ENCODE assay signal across 9 cellular contexts in genomic region chr11:57513446-57513795, GRCh38. TPM values are rescaled to one million over a fixed set of nuclear protein-coding genes. Genes with fewer than 3 reads are reported as not detected.
DNase-seq lines count a peak whose midpoint lies in the region; ATAC-seq, FAIRE-seq and TF ChIP-seq lines count a peak whose summit lies in the region.
"Had no signal": no experiment of that assay in that cellular context is flagged by ENCODE, and none has a peak within 500 bp of the region (broad histone marks: within the 10 kb centered on the region; RNA-seq: fewer than 3 reads in every experiment).

No MANE protein-coding gene starts in this region.

- H4K20me1 ChIP-seq in K562 (replicated peaks; ENCODE audit: control insufficient read depth, insufficient read depth, low read length) = no peaks in the 10 kb centered on the region

- no peak for TF ChIP-seq EP300 in K562 (IDR thresholded peaks at IDR 0.05; ENCODE audit: low read length)

- peaks cover 6% of the 10 kb centered on the region; the same call in 1 of the 2 replicates for H3K4me1 ChIP-seq in ES-I3 (ENCODE audit: insufficient read depth, low read length)
- peaks cover 21 to 31% of the 10 kb centered on the region in 2 experiments; a peak in 4 of 5 replicates for H3K4me1 ChIP-seq in K562 (replicated peaks in 1 of 2; ENCODE audit: control insufficient read depth in 2 of 2, insufficient read depth in 2 of 2, low read length in 2 of 2)

- in situ Hi-C loops in K562 (cut with MboI) = no loop called here

- peak overlapping the region; percentile 49; the same call in 2 of the 3 replicates for H3K27ac ChIP-seq in K562 (ENCODE audit: extremely low read depth, low read depth, low read length)

- peak overlapping the region; percentile 88 for H3K4me3 ChIP-seq in K562

- H3K36me3 Mint-ChIP-seq in IgD-negative memory B cell (peaks cover 2% of the 10 kb centered on the region), neural crest cell (ENCODE audit: low read depth) (no peaks in the 10 kb centered on the region)

- H3K4me3 Mint-ChIP-seq in IgD-negative memory B cell (peak overlapping the region; percentile 68 to 99 (median 82)), neural crest cell (peak overlapping the region; percentile 86)

- no peaks in the 10 kb centered on the region for H3K27me3 Mint-ChIP-seq in IgD-negative memory B cell
- H3K27me3 Mint-ChIP-seq in neural crest cell (ENCODE audit: low read depth) = peaks cover 62% of the 10 kb centered on the region

- H3K9me3 Mint-ChIP-seq in IgD-negative memory B cell = no peaks in the 10 kb centered on the region
- H3K9me3 Mint-ChIP-seq in neural crest cell = no peaks in the 10 kb centered on the region

- H3K9me1 ChIP-seq in K562 (ENCODE audit: control insufficient read depth, insufficient read depth, low read length) = no peaks in the 10 kb centered on the region

- ATAC-seq in K562 (peak; percentile 3; the same call in 2 of the 3 replicates), GM21526 (IDR thresholded peaks at IDR 0.05; ENCODE audit: low FRiP score, unreplicated experiment) (no peak)

- no peaks in the 10 kb centered on the region for H3K9me3 ChIP-seq in ES-I3 (ENCODE audit: control insufficient read depth, insufficient read depth, low read length)
- H3K9me3 ChIP-seq in K562 (replicated peaks; ENCODE audit: control insufficient read depth, insufficient read depth, low read depth, low read length) = no peaks in the 10 kb centered on the region

- CTCF ChIA-PET in K562 (lab: Yijun Ruan, JAX; ENCODE audit: low intra/inter-chr PET ratio) = no interaction called here

- POLR2A ChIA-PET in K562 (lab: Yijun Ruan, JAX) = interaction anchor here (0.5 to 2.2 kb wide), 6 partner anchors 9 to 89 kb away, joined by 3 to 7 read pairs (median 6); no protein-coding TSS in a partner anchor

- no peaks in the 10 kb centered on the region for H3K36me3 ChIP-seq in ES-I3 (ENCODE audit: insufficient read depth, low read length)
- peaks cover 23% of the 10 kb centered on the region; the same call in 2 of the 3 replicates for H3K36me3 ChIP-seq in K562 (ENCODE audit: control insufficient read depth, insufficient read depth, low read length)

- H3K4me1 Mint-ChIP-seq in IgD-negative memory B cell = peaks cover 6 to 22% (median 15%) of the 10 kb centered on the region in 3 donors
- H3K4me1 Mint-ChIP-seq in neural crest cell = peaks cover 12% of the 10 kb centered on the region

- intact Hi-C loops in K562 (cut with micrococcal nuclease) = no loop called here

- H2AFZ ChIP-seq in K562 (ENCODE audit: low read depth, low read length) = no peak overlapping the region

- no peaks in the 10 kb centered on the region for H3K27me3 ChIP-seq in K562 (ENCODE audit: control insufficient read depth in 2 of 2, insufficient read depth in 2 of 2, low read length in 2 of 2)

- no peak overlapping the region for H3K27ac Mint-ChIP-seq in IgD-negative memory B cell
- H3K27ac Mint-ChIP-seq in neural crest cell (ENCODE audit: unreplicated experiment) = no peak overlapping the region

- no peak for TF ChIP-seq RAD21 in K562 (CRISPR knock-in tag; conservative IDR thresholded peaks at IDR 0.05 in 1 of 2, IDR thresholded peaks at IDR 0.05 in 1 of 2)

- BruUV-seq in K562 (replicated peaks; lab: Mats Ljungman, UMichigan) = TSS peak; percentile 44

- DNase-seq in K562 (ENCODE audit: extremely low read depth in 1 of 4, low spot score in 3 of 4) = no peak
- DNase-seq in neural crest cell (ENCODE audit: low read depth, low spot score) = no peak
- DNase-seq in stimulated activated naive CD4-positive, alpha-beta T cell treated with Interleukin-2 at 50 U/mL for 16 hours (lab: John Stamatoyannopoulos, UW) = no peak
- DNase-seq in central memory CD4-positive, alpha-beta T cell = no peak

- peak overlapping the region; percentile 58 for H3K9ac ChIP-seq in ES-I3 (ENCODE audit: low read depth, low read length)
- peak overlapping the region; percentile 89 to 90 for H3K9ac ChIP-seq in K562 (ENCODE audit: insufficient read depth in 1 of 2, low read depth in 2 of 2, low read length in 2 of 2)

- TF ChIP-seq POLR2A in K562 (conservative IDR thresholded peaks at IDR 0.05) = no peak

- no peak for TF ChIP-seq CTCF in K562 (IDR thresholded peaks at IDR 0.05 in 2 of 3, conservative IDR thresholded peaks at IDR 0.05 in 1 of 3; ENCODE audit: insufficient read depth in 2 of 3, low read depth in 1 of 3, low read length in 3 of 3)
- no peak for TF ChIP-seq CTCF in neural crest cell (conservative IDR thresholded peaks at IDR 0.05)

- peak overlapping the region; percentile 88 for H3K4me2 ChIP-seq in K562 (ENCODE audit: insufficient read depth, low read length)

- no peak for FAIRE-seq in K562 (lab: Jason Lieb, UNC)

- peaks cover 49% of the 10 kb centered on the region for H3K79me2 ChIP-seq in K562 (ENCODE audit: control insufficient read depth, insufficient read depth, low read length)

- 0% methylated on average over 1 of the region's 1 CpG for WGBS in K562 (ENCODE audit: insufficient coverage, low coverage, missing lambda C conversion rate)

RNA-seq across cellular contexts. Expression of gene SLC43A1, which starts 2.1 kb away (rescaled TPM):
- polyA plus RNA-seq in IgD-negative memory B cell = 7.2 TPM
- total RNA-seq in K562 (2011; cell fraction: chromatin; rRNA removed; ENCODE audit: low replicate concordance) = 70.0 and 187 TPM in 2 replicates
- total RNA-seq in K562 (2011; cell fraction: nucleolus; rRNA removed) = 140 and 142 TPM in 2 replicates
- total RNA-seq in K562 (2011; cell fraction: nucleoplasm; rRNA removed) = 97.5 and 106 TPM in 2 replicates
- total RNA-seq in K562 (2014; rRNA removed) = 32.0 and 36.4 TPM in 2 replicates
- 14.8 and 17.3 TPM in 2 replicates for total RNA-seq in K562 (2014; rRNA removed; fragmentation: Illumina TruSeq; extraction: Trizol)
- 16.1 and 17.8 TPM in 2 replicates for total RNA-seq in K562 (2015; rRNA removed; fragmentation: Illumina TruSeq; extraction: Trizol)
- 41.8 and 42.9 TPM in 2 replicates for total RNA-seq in K562 (2021)
- 24.6 and 30.6 TPM in 2 replicates for polyA plus RNA-seq in K562 (2011; rRNA removed)
- polyA plus RNA-seq in K562 (2011; cell fraction: cytosol; rRNA removed) = 32.9 and 51.5 TPM in 2 replicates
- polyA plus RNA-seq in K562 (2011; cell fraction: nucleus; rRNA removed) = 72.6 and 94.2 TPM in 2 replicates
- polyA plus RNA-seq in K562 (2012) = 24.9 and 86.3 TPM in 2 replicates
- 33.4 and 37.3 TPM in 2 replicates for polyA plus RNA-seq in K562 (2014; fragmentation: Illumina TruSeq; extraction: Trizol)
- 1 to 10 TPM; 2.6 to 3.8 TPM for polyA plus RNA-seq in K562 (2014; fragmentation: Nextera tagmentation; extraction: Ambion mirVana)
- polyA plus RNA-seq in K562 (2014; rRNA removed) = 29.9 and 30.6 TPM in 2 replicates
- polyA minus RNA-seq in K562 (2011; rRNA and poly(A)+ RNA removed) = 23.7 and 32.9 TPM in 2 replicates
- polyA minus RNA-seq in K562 (2011; cell fraction: cytosol; rRNA and poly(A)+ RNA removed) = 24.3 and 29.1 TPM in 2 replicates
- polyA minus RNA-seq in K562 (2011; cell fraction: nucleus; rRNA and poly(A)+ RNA removed) = 38.5 and 48.2 TPM in 2 replicates
- total RNA-seq in neural crest cell = 4.5 and 4.7 TPM in 2 replicates

RNA-seq across cellular contexts. Expression of gene TIMM10, which starts 17.1 kb away (rescaled TPM):
- polyA plus RNA-seq in IgD-negative memory B cell (63.5 TPM), K562 (2011; rRNA removed) (133 and 155 TPM in 2 replicates), K562 (2014; fragmentation: Illumina TruSeq; extraction: Trizol) (158 and 183 TPM in 2 replicates), K562 (2014; fragmentation: Nextera tagmentation; extraction: Ambion mirVana) (100 to 1,000 TPM; 493 to 553 TPM), K562 (2014; rRNA removed) (199 and 222 TPM in 2 replicates)
- 16.6 and 31.9 TPM in 2 replicates for total RNA-seq in K562 (2011; cell fraction: chromatin; rRNA removed; ENCODE audit: low replicate concordance)
- 45.1 and 48.4 TPM in 2 replicates for total RNA-seq in K562 (2011; cell fraction: nucleolus; rRNA removed)
- total RNA-seq in K562 (2011; cell fraction: nucleoplasm; rRNA removed) = 37.1 and 40.2 TPM in 2 replicates
- total RNA-seq in K562 (2014; rRNA removed) (172 and 189 TPM in 2 replicates), K562 (2014; rRNA removed; fragmentation: Illumina TruSeq; extraction: Trizol) (86.1 and 109 TPM in 2 replicates), K562 (2015; rRNA removed; fragmentation: Illumina TruSeq; extraction: Trizol) (119 and 130 TPM in 2 replicates), K562 (2021) (159 and 166 TPM in 2 replicates), neural crest cell (103 and 108 TPM in 2 replicates)
- polyA plus RNA-seq in K562 (2011; cell fraction: cytosol; rRNA removed) = 183 and 188 TPM in 2 replicates
- polyA plus RNA-seq in K562 (2011; cell fraction: nucleus; rRNA removed) = 68.3 and 76.8 TPM in 2 replicates
- polyA plus RNA-seq in K562 (2012) = 64.2 and 162 TPM in 2 replicates
- polyA minus RNA-seq in K562 (2011; rRNA and poly(A)+ RNA removed) = 67.5 and 72.6 TPM in 2 replicates
- 17.3 and 37.4 TPM in 2 replicates for polyA minus RNA-seq in K562 (2011; cell fraction: cytosol; rRNA and poly(A)+ RNA removed)
- polyA minus RNA-seq in K562 (2011; cell fraction: nucleus; rRNA and poly(A)+ RNA removed) = 13.5 and 21.9 TPM in 2 replicates

RNA-seq across cellular contexts. Expression of gene SMTNL1, which starts 24.0 kb away (rescaled TPM):
- 0.14 TPM for polyA plus RNA-seq in IgD-negative memory B cell
- total RNA-seq in K562 (2011; cell fraction: chromatin; rRNA removed; ENCODE audit: low replicate concordance) = not detected in 2 replicates
- total RNA-seq in K562 (2011; cell fraction: nucleolus; rRNA removed) = not detected in 2 replicates
- not detected in 2 replicates for total RNA-seq in K562 (2011; cell fraction: nucleoplasm; rRNA removed)
- total RNA-seq in K562 (2014; rRNA removed) = not detected in 2 replicates
- not detected in 2 replicates for total RNA-seq in K562 (2014; rRNA removed; fragmentation: Illumina TruSeq; extraction: Trizol)
- not detected in 2 replicates for total RNA-seq in K562 (2015; rRNA removed; fragmentation: Illumina TruSeq; extraction: Trizol)
- not detected in 2 replicates for total RNA-seq in K562 (2021)
- polyA plus RNA-seq in K562 (2011; rRNA removed) = not detected in 2 replicates
- polyA plus RNA-seq in K562 (2011; cell fraction: cytosol; rRNA removed) = not detected in 2 replicates
- not detected in 2 replicates for polyA plus RNA-seq in K562 (2011; cell fraction: nucleus; rRNA removed)
- 0.30 TPM in 1 of 2 replicates, not detected in the other for polyA plus RNA-seq in K562 (2012)
- not detected in 2 replicates for polyA plus RNA-seq in K562 (2014; fragmentation: Illumina TruSeq; extraction: Trizol)
- not detected for polyA plus RNA-seq in K562 (2014; fragmentation: Nextera tagmentation; extraction: Ambion mirVana)
- polyA plus RNA-seq in K562 (2014; rRNA removed) = not detected in 2 replicates
- not detected in 2 replicates for polyA minus RNA-seq in K562 (2011; rRNA and poly(A)+ RNA removed)
- polyA minus RNA-seq in K562 (2011; cell fraction: cytosol; rRNA and poly(A)+ RNA removed) = not detected in 2 replicates
- not detected in 2 replicates for polyA minus RNA-seq in K562 (2011; cell fraction: nucleus; rRNA and poly(A)+ RNA removed)
- not detected in 2 replicates for total RNA-seq in neural crest cell
- total RNA-seq: cardiac septum, temporal lobe had no signal

RNA-seq across cellular contexts. Expression of gene RTN4RL2, which starts 53.1 kb away (rescaled TPM):
- 0.14 TPM for polyA plus RNA-seq in IgD-negative memory B cell
- not detected in 2 replicates for total RNA-seq in K562 (2011; cell fraction: chromatin; rRNA removed; ENCODE audit: low replicate concordance)
- 0.50 and 0.53 TPM in 2 replicates for total RNA-seq in K562 (2011; cell fraction: nucleolus; rRNA removed)
- 0.46 and 1.2 TPM in 2 replicates for total RNA-seq in K562 (2011; cell fraction: nucleoplasm; rRNA removed)
- total RNA-seq in K562 (2014; rRNA removed) = 0.29 TPM in 1 of 2 replicates, not detected in the other
- total RNA-seq in K562 (2014; rRNA removed; fragmentation: Illumina TruSeq; extraction: Trizol) = not detected in 2 replicates
- 0.07 TPM in 1 of 2 replicates, not detected in the other for total RNA-seq in K562 (2015; rRNA removed; fragmentation: Illumina TruSeq; extraction: Trizol)
- 1.8 and 1.9 TPM in 2 replicates for total RNA-seq in K562 (2021)
- 0.06 and 0.30 TPM in 2 replicates for polyA plus RNA-seq in K562 (2011; rRNA removed)
- polyA plus RNA-seq in K562 (2011; cell fraction: cytosol; rRNA removed) = 0.07 and 0.21 TPM in 2 replicates
- 0.25 and 0.47 TPM in 2 replicates for polyA plus RNA-seq in K562 (2011; cell fraction: nucleus; rRNA removed)
- 1.5 and 5.3 TPM in 2 replicates for polyA plus RNA-seq in K562 (2012)
- polyA plus RNA-seq in K562 (2014; fragmentation: Illumina TruSeq; extraction: Trizol) = 0.34 and 1.1 TPM in 2 replicates
- polyA plus RNA-seq in K562 (2014; fragmentation: Nextera tagmentation; extraction: Ambion mirVana) = not detected
- polyA plus RNA-seq in K562 (2014; rRNA removed) = 0.69 and 0.82 TPM in 2 replicates
- polyA minus RNA-seq in K562 (2011; rRNA and poly(A)+ RNA removed) = not detected in 2 replicates
- polyA minus RNA-seq in K562 (2011; cell fraction: cytosol; rRNA and poly(A)+ RNA removed) = not detected in 2 replicates
- polyA minus RNA-seq in K562 (2011; cell fraction: nucleus; rRNA and poly(A)+ RNA removed) = 0.54 TPM in 1 of 2 replicates, not detected in the other
- total RNA-seq in neural crest cell = 2.4 and 3.4 TPM in 2 replicates

RNA-seq across cellular contexts. Expression of gene UBE2L6, which starts 54.1 kb away (rescaled TPM):
- polyA plus RNA-seq in IgD-negative memory B cell (208 TPM), K562 (2011; rRNA removed) (5.4 and 5.9 TPM in 2 replicates), K562 (2014; fragmentation: Illumina TruSeq; extraction: Trizol) (13.2 and 15.7 TPM in 2 replicates), K562 (2014; fragmentation: Nextera tagmentation; extraction: Ambion mirVana) (10 to 100 TPM; 21.5 to 24.9 TPM), K562 (2014; rRNA removed) (9.8 and 11.1 TPM in 2 replicates)
- total RNA-seq in K562 (2011; cell fraction: chromatin; rRNA removed; ENCODE audit: low replicate concordance) = 2.0 and 3.5 TPM in 2 replicates
- total RNA-seq in K562 (2011; cell fraction: nucleolus; rRNA removed) = 1.8 and 2.6 TPM in 2 replicates
- total RNA-seq in K562 (2011; cell fraction: nucleoplasm; rRNA removed) = 2.4 and 3.6 TPM in 2 replicates
- total RNA-seq in K562 (2014; rRNA removed) (7.7 and 11.8 TPM in 2 replicates), K562 (2014; rRNA removed; fragmentation: Illumina TruSeq; extraction: Trizol) (6.4 and 7.9 TPM in 2 replicates), K562 (2015; rRNA removed; fragmentation: Illumina TruSeq; extraction: Trizol) (9.1 and 10.9 TPM in 2 replicates), K562 (2021) (9.7 and 9.8 TPM in 2 replicates), neural crest cell (66.0 and 68.7 TPM in 2 replicates)
- polyA plus RNA-seq in K562 (2011; cell fraction: cytosol; rRNA removed) = 11.2 and 16.3 TPM in 2 replicates
- 2.8 and 4.5 TPM in 2 replicates for polyA plus RNA-seq in K562 (2011; cell fraction: nucleus; rRNA removed)
- 33.5 and 84.9 TPM in 2 replicates for polyA plus RNA-seq in K562 (2012)
- 5.3 and 6.6 TPM in 2 replicates for polyA minus RNA-seq in K562 (2011; rRNA and poly(A)+ RNA removed)
- 3.4 TPM in 2 replicates for polyA minus RNA-seq in K562 (2011; cell fraction: cytosol; rRNA and poly(A)+ RNA removed)
- polyA minus RNA-seq in K562 (2011; cell fraction: nucleus; rRNA and poly(A)+ RNA removed) = 1.1 and 2.6 TPM in 2 replicates
